In the genomic region with DNA sequence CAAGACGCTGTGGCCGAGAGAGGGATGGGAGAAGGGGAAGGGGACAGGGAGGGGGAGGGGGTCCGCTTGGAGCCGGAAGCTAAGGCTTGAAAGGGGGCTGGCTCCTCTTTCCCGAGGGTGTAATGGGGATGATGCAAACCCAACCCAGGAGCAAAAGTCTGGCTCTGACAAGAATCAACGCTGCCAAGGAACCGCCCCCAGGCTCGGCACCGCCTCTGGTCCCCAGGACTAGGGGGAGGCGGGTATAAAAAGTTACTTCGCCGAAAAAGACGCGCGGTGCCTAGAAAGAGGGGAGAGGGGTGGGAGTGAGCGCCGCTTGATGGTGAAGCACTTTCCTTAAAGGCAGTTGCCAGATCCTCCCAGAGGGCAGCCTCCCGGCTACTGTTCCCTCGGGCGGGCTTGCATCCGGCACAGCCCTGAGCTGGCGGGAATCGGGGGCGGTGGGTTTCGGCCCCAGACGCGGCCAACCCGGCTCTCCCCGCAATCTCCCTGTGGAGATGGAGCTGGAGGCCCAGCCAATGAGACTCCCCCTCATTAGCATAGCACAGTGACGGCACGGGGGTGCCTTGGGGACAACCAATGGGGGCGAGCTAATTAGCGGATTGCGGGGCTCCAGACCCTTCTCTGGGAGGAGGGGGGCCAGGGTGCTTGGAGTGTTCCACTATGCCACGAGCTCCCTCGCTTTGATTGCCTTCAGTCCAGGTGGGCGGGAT, we compare ENCODE assay signal across 10 cellular contexts. TPM values are rescaled to one million over a fixed set of nuclear protein-coding genes. Genes with fewer than 3 reads are reported as not detected.
A peak's percentile ranks its signal among the peaks of the same experiment; 100 is the strongest.
DNase-seq lines count a peak whose midpoint lies in the region; ATAC-seq and TF ChIP-seq lines count a peak whose summit lies in the region.
"Had no signal": no experiment of that assay in that cellular context is flagged by ENCODE, and none has a peak within 500 bp of the region (broad histone marks: within the 10 kb centered on the region; RNA-seq: fewer than 3 reads in every experiment).

Gene KCNT2 (minus strand): TSS at position 40 of the 713 bp plus-strand sequence. CDS start 131 bp downstream, outside the sequence.

- H3K27me3 Mint-ChIP-seq in activated CD8-positive, alpha-beta T cell treated with anti-CD3 and anti-CD28 coated beads for 36 hours, result peaks cover 33% of the 10 kb centered on the region
- H3K27me3 Mint-ChIP-seq in activated CD8-positive, alpha-beta T cell treated with anti-CD3 and anti-CD28 coated beads, Interleukin-2, amount 10 ng/mL, durations not matched to agents 7 days and 5 days (ENCODE audit: low read depth), result peaks cover 26% of the 10 kb centered on the region

- peak; percentile 27 for ATAC-seq in activated CD8-positive, alpha-beta T cell treated with anti-CD3 and anti-CD28 coated beads for 36 hours
- no peak for ATAC-seq in activated CD8-positive, alpha-beta T cell treated with anti-CD3 and anti-CD28 coated beads, Interleukin-2, amount 10 ng/mL, durations not matched to agents 7 days and 5 days
- ATAC-seq in body of pancreas (peak; percentile 60), GM18519 (IDR thresholded peaks at IDR 0.05; ENCODE audit: low FRiP score, unreplicated experiment) (no peak), GM21737 (IDR thresholded peaks at IDR 0.05; ENCODE audit: unreplicated experiment) (no peak)

- H3K4me1 ChIP-seq in body of pancreas, result peaks cover 18% of the 10 kb centered on the region

- peaks cover 3% of the 10 kb centered on the region for H3K4me1 Mint-ChIP-seq in activated CD8-positive, alpha-beta T cell treated with anti-CD3 and anti-CD28 coated beads for 36 hours (ENCODE audit: low read depth)
- H3K4me1 Mint-ChIP-seq in activated CD8-positive, alpha-beta T cell treated with anti-CD3 and anti-CD28 coated beads, Interleukin-2, amount 10 ng/mL, durations not matched to agents 7 days and 5 days (ENCODE audit: low read depth), result peaks cover 3% of the 10 kb centered on the region
- H3K4me1 Mint-ChIP-seq: activated B cell treated with CpG ODN at 0.5 μM for 24 hours had no signal

- no peak within 1 kb of the TSS for H3K27ac ChIP-seq in body of pancreas
- H3K27ac ChIP-seq: C4-2B had no signal

- TF ChIP-seq CTCF in activated CD8-positive, alpha-beta T cell treated with anti-CD3 and anti-CD28 coated beads for 36 hours (IDR thresholded peaks at IDR 0.05), result no peak
- TF ChIP-seq CTCF in body of pancreas (IDR thresholded peaks at IDR 0.05) (no peak), retinal pigment epithelial cell (conservative IDR thresholded peaks at IDR 0.05; ENCODE audit: low read depth, low read length) (peak; percentile 3)

- H3K36me3 Mint-ChIP-seq in activated CD8-positive, alpha-beta T cell treated with anti-CD3 and anti-CD28 coated beads for 36 hours (ENCODE audit: low read depth), result no peaks in the 10 kb centered on the region
- no peaks in the 10 kb centered on the region for H3K36me3 Mint-ChIP-seq in activated CD8-positive, alpha-beta T cell treated with anti-CD3 and anti-CD28 coated beads, Interleukin-2, amount 10 ng/mL, durations not matched to agents 7 days and 5 days (ENCODE audit: low read depth)

- H3K36me3 ChIP-seq in body of pancreas (replicated peaks in 1 of 2; ENCODE audit: insufficient read depth in 1 of 2, low read depth in 2 of 2), result no peaks in the 10 kb centered on the region

- POLR2A ChIA-PET in activated CD8-positive, alpha-beta T cell treated with anti-CD3 and anti-CD28 coated beads for 36 hours (lab: Charles Lee), result no interaction called here
- POLR2A ChIA-PET in activated CD8-positive, alpha-beta T cell treated with anti-CD3 and anti-CD28 coated beads, Interleukin-2, amount 10 ng/mL, durations not matched to agents 7 days and 5 days (lab: Charles Lee), result no interaction called here

- intact Hi-C loops in activated CD8-positive, alpha-beta T cell treated with anti-CD3 and anti-CD28 coated beads for 36 hours (cut with micrococcal nuclease), result no loop called here
- intact Hi-C loops in body of pancreas (cut with DNase I), result no loop called here

- no peak within 1 kb of the TSS for H3K27ac Mint-ChIP-seq in activated CD8-positive, alpha-beta T cell treated with anti-CD3 and anti-CD28 coated beads for 36 hours
- H3K27ac Mint-ChIP-seq in activated CD8-positive, alpha-beta T cell treated with anti-CD3 and anti-CD28 coated beads, Interleukin-2, amount 10 ng/mL, durations not matched to agents 7 days and 5 days, result no peak within 1 kb of the TSS
- H3K27ac Mint-ChIP-seq: activated B cell treated with CpG ODN at 0.5 μM for 24 hours had no signal

- no peaks in the 10 kb centered on the region for H3K27me3 ChIP-seq in body of pancreas

- CTCF ChIA-PET in activated CD8-positive, alpha-beta T cell treated with anti-CD3 and anti-CD28 coated beads for 36 hours (lab: Charles Lee), result no interaction called here
- CTCF ChIA-PET in activated CD8-positive, alpha-beta T cell treated with anti-CD3 and anti-CD28 coated beads, Interleukin-2, amount 10 ng/mL, durations not matched to agents 7 days and 5 days (lab: Charles Lee), result no interaction called here

- peak within 1 kb of the TSS; percentile 28 for H3K4me3 Mint-ChIP-seq in activated CD8-positive, alpha-beta T cell treated with anti-CD3 and anti-CD28 coated beads for 36 hours
- H3K4me3 Mint-ChIP-seq in activated CD8-positive, alpha-beta T cell treated with anti-CD3 and anti-CD28 coated beads, Interleukin-2, amount 10 ng/mL, durations not matched to agents 7 days and 5 days, result no peak within 1 kb of the TSS
- H3K4me3 Mint-ChIP-seq: activated B cell treated with CpG ODN at 0.5 μM for 24 hours had no signal

- H3K4me3 ChIP-seq in body of pancreas, result peak within 1 kb of the TSS in 1 of 2 donors; percentile 11
- H3K4me3 ChIP-seq in retinal pigment epithelial cell (ENCODE audit: low read length), result peak within 1 kb of the TSS; percentile 96

- no peaks in the 10 kb centered on the region for H3K9me3 ChIP-seq in body of pancreas

- no peaks in the 10 kb centered on the region for H3K9me3 Mint-ChIP-seq in activated CD8-positive, alpha-beta T cell treated with anti-CD3 and anti-CD28 coated beads for 36 hours
- no peaks in the 10 kb centered on the region for H3K9me3 Mint-ChIP-seq in activated CD8-positive, alpha-beta T cell treated with anti-CD3 and anti-CD28 coated beads, Interleukin-2, amount 10 ng/mL, durations not matched to agents 7 days and 5 days (ENCODE audit: insufficient read depth)

- peak; percentile 3 for DNase-seq in activated CD8-positive, alpha-beta T cell treated with anti-CD3 and anti-CD28 coated beads for 36 hours
- DNase-seq in activated CD8-positive, alpha-beta T cell treated with anti-CD3 and anti-CD28 coated beads, Interleukin-2, amount 10 ng/mL, durations not matched to agents 7 days and 5 days, result no peak
- DNase-seq in NCI-H345 treated with DMSO at 0.1 percent for 48 hours (lab: John Stamatoyannopoulos, UW; ENCODE audit: unreplicated experiment) (peak; percentile 17), body of pancreas (peak; percentile 23 to 34 (median 28)), iPS DF 4.7 (ENCODE audit: extremely low read depth, low spot score) (peak; percentile 93), retinal pigment epithelial cell (ENCODE audit: low read depth) (peak; percentile 85)
- DNase-seq: activated B cell treated with CpG ODN at 0.5 μM for 24 hours had no signal

- TF ChIP-seq POLR2A in body of pancreas (IDR thresholded peaks at IDR 0.05), result no peak

- WGBS in body of pancreas, 2 donors, result 1% methylated on average over 37 of the region's 37 CpGs

RNA-seq across cellular contexts. Expression of gene KCNT2, which starts in this region (rescaled TPM):
- total RNA-seq in activated CD8-positive, alpha-beta T cell treated with anti-CD3 and anti-CD28 coated beads for 36 hours, result not detected
- not detected for total RNA-seq in activated CD8-positive, alpha-beta T cell treated with anti-CD3 and anti-CD28 coated beads, Interleukin-2, amount 10 ng/mL, durations not matched to agents 7 days and 5 days
- under 1 TPM; 0.78 to 0.99 TPM for total RNA-seq in body of pancreas
- total RNA-seq: activated B cell treated with CpG ODN at 0.5 μM for 24 hours had no signal

Comparison
In these comparisons a context has a peak if more than half of its experiments do, and no peak if none do; other contexts are left out.
1. Peak in DNase-seq and ATAC-seq in activated CD8-positive, alpha-beta T cell treated with anti-CD3 and anti-CD28 coated beads for 36 hours; RNA of the gene not detected or under 1 TPM.
2. Peak in DNase-seq and ATAC-seq in body of pancreas; RNA of the gene not detected or under 1 TPM.